In genomic region chr16:80462902-80463301, GRCh38 we compare ENCODE assay signal across 19 cellular contexts.
"Had no signal": no experiment of that assay in that cellular context is flagged by ENCODE, and none has a peak within 500 bp of the region (broad histone marks: within the 10 kb centered on the region; RNA-seq: fewer than 3 reads in every experiment).

No MANE protein-coding gene starts in this region.

- H3K4me3 Mint-ChIP-seq: activated T-cell treated with anti-CD3 and anti-CD28 coated beads, Interleukin-2, amount 50 U/mL, for 72 hours; endodermal cell; naive B cell; stimulated activated naive B cell treated with anti-CD40 and anti-IgM and Interleukin-4, amounts not matched to agents 10 μg/mL and 1 μg/mL and 100 μg/mL, for 72 hours had no signal

- H3K36me3 Mint-ChIP-seq: activated naive CD4-positive, alpha-beta T cell treated with anti-CD3 and anti-CD28 coated beads, Interleukin-2, amount 50 U/mL, for 72 hours; naive B cell; stimulated activated naive B cell treated with anti-CD40 and anti-IgM and Interleukin-4, amounts not matched to agents 10 μg/mL and 1 μg/mL and 100 μg/mL, for 72 hours had no signal

- H3K27ac Mint-ChIP-seq: activated naive CD4-positive, alpha-beta T cell treated with anti-CD3 and anti-CD28 coated beads, Interleukin-2, amount 50 U/mL, for 72 hours; activated T-cell treated with anti-CD3 and anti-CD28 coated beads, Interleukin-2, amount 50 U/mL, for 72 hours; endodermal cell; naive B cell; stimulated activated naive B cell treated with anti-CD40 and anti-IgM and Interleukin-4, amounts not matched to agents 10 μg/mL and 1 μg/mL and 100 μg/mL, for 72 hours had no signal

- H3K9me3 Mint-ChIP-seq: activated naive CD4-positive, alpha-beta T cell treated with anti-CD3 and anti-CD28 coated beads, Interleukin-2, amount 50 U/mL, for 72 hours; activated T-cell treated with anti-CD3 and anti-CD28 coated beads, Interleukin-2, amount 50 U/mL, for 72 hours; endodermal cell; naive B cell; stimulated activated naive B cell treated with anti-CD40 and anti-IgM and Interleukin-4, amounts not matched to agents 10 μg/mL and 1 μg/mL and 100 μg/mL, for 72 hours had no signal

- DNase-seq: activated CD4-positive, alpha-beta T cell treated with anti-CD3 and anti-CD28 coated beads for 4 hours; activated CD4-positive, alpha-beta T cell treated with anti-CD3 and anti-CD28 coated beads, Interleukin-2, amount 50 U/mL, for 4 hours; activated naive CD4-positive, alpha-beta T cell; activated T-cell treated with anti-CD3 and anti-CD28 coated beads for 4 hours; activated T-cell treated with anti-CD3 and anti-CD28 coated beads, Interleukin-2, amount 50 U/mL, for 72 hours; central memory CD4-positive, alpha-beta T cell; endodermal cell; foreskin fibroblast; head of caudate nucleus; left lung; naive B cell; ovary; sigmoid colon; stimulated activated CD4-positive, alpha-beta T cell treated with anti-CD3 and anti-CD28 coated beads, Interleukin-1b, Interleukin-23, amount 100 ng/mL, for 48 hours; stimulated activated naive B cell treated with anti-CD40 and anti-IgM and Interleukin-4, amounts not matched to agents 10 μg/mL and 1 μg/mL and 100 μg/mL, for 72 hours; trophoblast cell had no signal

- ATAC-seq: activated naive CD4-positive, alpha-beta T cell treated with anti-CD3 and anti-CD28 coated beads, Interleukin-2, amount 50 U/mL, for 72 hours; activated T-cell treated with anti-CD3 and anti-CD28 coated beads, Interleukin-2, amount 50 U/mL, for 72 hours; esophagus mucosa; left lung; stimulated activated naive B cell treated with anti-CD40 and anti-IgM and Interleukin-4, amounts not matched to agents 10 μg/mL and 1 μg/mL and 100 μg/mL, for 72 hours had no signal

- FAIRE-seq: urothelium cell line had no signal
